In genomic region chr2:176473177-176473576, GRCh38 we compare ENCODE assay signal across 8 cellular contexts.
A peak's percentile ranks its signal among the peaks of the same experiment; 100 is the strongest.
DNase-seq lines count a peak whose midpoint lies in the region; ATAC-seq and TF ChIP-seq lines count a peak whose summit lies in the region.

No MANE protein-coding gene starts in this region.

- no peaks in the 10 kb centered on the region for H3F3A ChIP-seq in PC-3 (ENCODE audit: low read length, unreplicated experiment)

- POLR2A ChIA-PET in PC-3 (lab: Charles Lee; ENCODE audit: unreplicated experiment) = no interaction called here

- no peak for TF ChIP-seq CTCF in PC-3 (conservative IDR thresholded peaks at IDR 0.05; ENCODE audit: low read depth, low read length)
- TF ChIP-seq CTCF in fibroblast of mammary gland (conservative IDR thresholded peaks at IDR 0.05; ENCODE audit: control insufficient read depth, insufficient read depth, low read depth, low read length) = no peak

- H3K4me1 ChIP-seq in PC-3 (ENCODE audit: insufficient read depth, low read length) (peaks cover 8% of the 10 kb centered on the region; the same call in 1 of the 2 replicates), subcutaneous abdominal adipose tissue (ENCODE audit: control insufficient read depth in 5 of 5, insufficient read depth in 5 of 5, low read length in 5 of 5) (peaks cover 0 to 16% (median 10%) of the 10 kb centered on the region in 5 donors)

- no peaks in the 10 kb centered on the region for H3K9me2 ChIP-seq in PC-3 (replicated peaks; ENCODE audit: low read length)

- H3K9ac ChIP-seq in PC-3 (ENCODE audit: low read length) (no peak overlapping the region), subcutaneous abdominal adipose tissue (ENCODE audit: low read length in 5 of 5) (peak overlapping the region in 4 of 5 donors; percentile 30 to 57 (median 42))

- ATAC-seq in HG02763 (IDR thresholded peaks at IDR 0.05; ENCODE audit: unreplicated experiment) = peak; percentile 45
- ATAC-seq in PC-3 = no peak
- ATAC-seq in GM19397 (IDR thresholded peaks at IDR 0.05; ENCODE audit: unreplicated experiment) = no peak

- no peak overlapping the region for H2AFZ ChIP-seq in PC-3 (ENCODE audit: low read length)

- H3K9me3 ChIP-seq in PC-3 (ENCODE audit: low read length) (no peaks in the 10 kb centered on the region), subcutaneous abdominal adipose tissue (ENCODE audit: control insufficient read depth in 5 of 5, low read length in 5 of 5) (no peaks in the 10 kb centered on the region)

- H3K36me3 ChIP-seq in PC-3 (ENCODE audit: low read depth, low read length) = no peaks in the 10 kb centered on the region
- H3K36me3 ChIP-seq in subcutaneous abdominal adipose tissue (ENCODE audit: control insufficient read depth in 5 of 5, insufficient read depth in 5 of 5, low read length in 5 of 5) = no peaks in the 10 kb centered on the region

- H3K27ac ChIP-seq in PC-3 (ENCODE audit: low read length) = no peak overlapping the region
- H3K27ac ChIP-seq in subcutaneous abdominal adipose tissue (ENCODE audit: low read depth, low read length) = no peak overlapping the region

- peak; percentile 95 for DNase-seq in DMS79 (lab: John Stamatoyannopoulos, UW)
- no peak for DNase-seq in PC-3
- DNase-seq in fibroblast of mammary gland (ENCODE audit: low read depth) = peak; percentile 58
- no peak for DNase-seq in Kasumi-1 (lab: John Stamatoyannopoulos, UW)
- DNase-seq in NCI-H446 (lab: John Stamatoyannopoulos, UW) = no peak

- H3K27me3 ChIP-seq in PC-3 (ENCODE audit: low read length) (no peaks in the 10 kb centered on the region), subcutaneous abdominal adipose tissue (ENCODE audit: control insufficient read depth in 5 of 5, insufficient read depth in 4 of 5, low read length in 5 of 5) (no peaks in the 10 kb centered on the region)

- H3K4me3 ChIP-seq in PC-3 (ENCODE audit: low read length) (no peak overlapping the region), fibroblast of mammary gland (ENCODE audit: control insufficient read depth, low read depth, low read length) (peak overlapping the region; percentile 8), subcutaneous abdominal adipose tissue (ENCODE audit: low read depth in 1 of 5, low read length in 5 of 5) (peak overlapping the region; percentile 26 to 55 (median 50))

- H3K4me2 ChIP-seq in PC-3 (ENCODE audit: low read length) = peak overlapping the region; percentile 9; the same call in 1 of the 2 replicates

- H3K79me2 ChIP-seq in PC-3 (ENCODE audit: low read length) = no peaks in the 10 kb centered on the region

- no peaks in the 10 kb centered on the region for H4K20me1 ChIP-seq in PC-3 (ENCODE audit: low read length)

- CTCF ChIA-PET in PC-3 (lab: Charles Lee) = no interaction called here

- BruUV-seq in PC-3 (replicated peaks; lab: Mats Ljungman, UMichigan) = no TSS peak

- intact Hi-C loops in PC-3 (cut with micrococcal nuclease) = no loop called here

Comparison
In these comparisons a context has a peak if more than half of its experiments do, and no peak if none do; other contexts are left out.
1. DNase-seq: peak in DMS79 (single experiment) and fibroblast of mammary gland (single experiment); none in PC-3 (single experiment), Kasumi-1 (0 of 2) and NCI-H446 (0 of 2).